In the genomic region with DNA sequence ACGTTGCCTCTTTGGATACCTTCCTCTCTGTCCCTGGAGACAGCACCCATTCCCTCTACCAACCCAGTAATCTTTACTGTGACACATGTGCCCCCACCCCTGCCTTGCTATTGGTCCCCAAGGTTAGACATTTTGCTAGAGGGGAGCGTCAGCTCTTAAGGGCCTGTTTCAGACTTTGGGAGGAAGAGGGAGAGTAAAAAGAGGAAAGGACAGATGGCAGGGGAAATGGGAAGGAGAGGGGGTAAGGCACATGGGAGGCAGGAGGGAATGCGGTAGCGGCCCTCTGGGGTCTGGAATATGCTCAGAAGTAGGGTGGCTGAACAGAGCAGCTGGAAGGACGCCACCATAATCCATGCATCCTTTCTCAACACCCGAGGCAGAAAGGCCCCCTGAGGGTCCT, we compare ENCODE assay signal across 1 cellular context.
TF ChIP-seq lines count a peak whose summit lies in the region.

No MANE protein-coding gene starts in this region.

TF ChIP-seq in H1, 55 proteins besides CTCF, POLR2A, EP300 and RAD21:
- TF ChIP-seq ZNF274 (IDR thresholded peaks at IDR 0.05; ENCODE audit: borderline replicate concordance, extremely low read depth, low read length) (no peak), CTBP2 (IDR thresholded peaks at IDR 0.05; ENCODE audit: borderline replicate concordance, insufficient read depth, insufficient read length, low read length) (no peak), POLR2AphosphoS5 (IDR thresholded peaks at IDR 0.05; ENCODE audit: low read depth, low read length) (no peak), CBX8 (IDR thresholded peaks at IDR 0.05; ENCODE audit: borderline replicate concordance, low read depth, low read length) (no peak), SAP30 (IDR thresholded peaks at IDR 0.05; ENCODE audit: insufficient read depth, insufficient replicate concordance, low read length) (no peak), NRF1 (IDR thresholded peaks at IDR 0.05; ENCODE audit: low read depth, low read length) (no peak), EGR1 (IDR thresholded peaks at IDR 0.05; ENCODE audit: borderline replicate concordance, low read depth, low read length) (no peak), KDM1A (IDR thresholded peaks at IDR 0.05; ENCODE audit: borderline replicate concordance, low read length) (no peak), BRCA1 (IDR thresholded peaks at IDR 0.05; ENCODE audit: low read depth, low read length) (no peak), RFX5 (IDR thresholded peaks at IDR 0.05; ENCODE audit: borderline replicate concordance, low read depth, low read length) (no peak), RBBP5 (IDR thresholded peaks at IDR 0.05; ENCODE audit: borderline replicate concordance, low read depth, low read length) (no peak), JUND (IDR thresholded peaks at IDR 0.05; ENCODE audit: low read length) (no peak), POU5F1 (IDR thresholded peaks at IDR 0.05; ENCODE audit: low read depth, low read length) (no peak), RNF2 (IDR thresholded peaks at IDR 0.05; ENCODE audit: borderline replicate concordance, low read depth, low read length, missing control alignments, poor library complexity, severe bottlenecking) (no peak)
- TF ChIP-seq, protein P1, sequence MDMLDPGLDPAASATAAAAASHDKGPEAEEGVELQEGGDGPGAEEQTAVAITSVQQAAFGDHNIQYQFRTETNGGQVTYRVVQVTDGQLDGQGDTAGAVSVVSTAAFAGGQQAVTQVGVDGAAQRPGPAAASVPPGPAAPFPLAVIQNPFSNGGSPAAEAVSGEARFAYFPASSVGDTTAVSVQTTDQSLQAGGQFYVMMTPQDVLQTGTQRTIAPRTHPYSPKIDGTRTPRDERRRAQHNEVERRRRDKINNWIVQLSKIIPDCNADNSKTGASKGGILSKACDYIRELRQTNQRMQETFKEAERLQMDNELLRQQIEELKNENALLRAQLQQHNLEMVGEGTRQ (IDR thresholded peaks at IDR 0.05; ENCODE audit: low read length): no peak
